Comparison of ENCODE assay signal across 25 cellular contexts in genomic region chr17:62854026-62854425, GRCh38. TPM values are rescaled to one million over a fixed set of nuclear protein-coding genes. Genes with fewer than 3 reads are reported as not detected.
DNase-seq lines count a peak whose midpoint lies in the region; ATAC-seq and TF ChIP-seq lines count a peak whose summit lies in the region.
"Had no signal": no experiment of that assay in that cellular context is flagged by ENCODE, and none has a peak within 500 bp of the region (broad histone marks: within the 10 kb centered on the region; RNA-seq: fewer than 3 reads in every experiment).

No MANE protein-coding gene starts in this region.

- no peaks in the 10 kb centered on the region for H3K4me1 ChIP-seq in SK-N-SH (ENCODE audit: control insufficient read depth in 1 of 2, insufficient read depth in 2 of 2, low read depth in 1 of 2, low read length in 1 of 2)
- H3K4me1 ChIP-seq in trophoblast cell (ENCODE audit: control insufficient read depth in 1 of 2, insufficient read depth in 2 of 2, low read length in 2 of 2), result peaks cover 8 to 12% of the 10 kb centered on the region in 2 experiments
- H3K4me1 ChIP-seq: BLaER1 treated with 17β-estradiol and CSF1 and Interleukin-3, amounts not matched to agents 10 nM and 100 nM had no signal

- no peak overlapping the region for H2AK5ac ChIP-seq in trophoblast cell (ENCODE audit: low read length)

- no peak overlapping the region for H2BK12ac ChIP-seq in trophoblast cell (ENCODE audit: low read length)

- H4K8ac ChIP-seq in trophoblast cell (ENCODE audit: low read depth, low read length), result no peak overlapping the region

- H3K9ac ChIP-seq in SK-N-SH (no peak overlapping the region), trophoblast cell (ENCODE audit: low read length) (no peak overlapping the region)
- H3K9ac ChIP-seq: BLaER1 treated with 17β-estradiol and CSF1 and Interleukin-3, amounts not matched to agents 10 nM and 100 nM had no signal

- no peak overlapping the region for H2BK120ac ChIP-seq in trophoblast cell (ENCODE audit: insufficient read depth, low read length, poor library complexity)

- no peaks in the 10 kb centered on the region for H3F3A ChIP-seq in SK-N-SH (replicated peaks; ENCODE audit: insufficient read depth)

- no peak overlapping the region for H2AFZ ChIP-seq in SK-N-SH (ENCODE audit: low read depth)
- no peak overlapping the region for H2AFZ ChIP-seq in trophoblast cell (ENCODE audit: insufficient read depth, low read length, poor library complexity)

- H3K27me3 ChIP-seq in SK-N-SH (ENCODE audit: insufficient read depth) (no peaks in the 10 kb centered on the region), trophoblast cell (ENCODE audit: insufficient read depth, low read length) (no peaks in the 10 kb centered on the region)
- H3K27me3 ChIP-seq: BLaER1 treated with 17β-estradiol and CSF1 and Interleukin-3, amounts not matched to agents 10 nM and 100 nM had no signal

- H3K27ac ChIP-seq in SK-N-SH (ENCODE audit: low read depth in 2 of 2, low read length in 1 of 2) (no peak overlapping the region), trophoblast cell (ENCODE audit: low read depth, low read length) (no peak overlapping the region)
- H3K27ac ChIP-seq: BLaER1 treated with 17β-estradiol and CSF1 and Interleukin-3, amounts not matched to agents 10 nM and 100 nM had no signal

- no peak overlapping the region for H3K4ac ChIP-seq in trophoblast cell (ENCODE audit: low read depth, low read length)

- no peak for ATAC-seq in GM18520 (IDR thresholded peaks at IDR 0.05; ENCODE audit: unreplicated experiment)
- no peak for ATAC-seq in left colon
- ATAC-seq: HepG2, PC-3 had no signal

- H3K9me3 ChIP-seq in SK-N-SH (no peaks in the 10 kb centered on the region), trophoblast cell (ENCODE audit: insufficient read depth, low read depth, low read length) (no peaks in the 10 kb centered on the region)
- H3K9me3 ChIP-seq: BLaER1 treated with 17β-estradiol and CSF1 and Interleukin-3, amounts not matched to agents 10 nM and 100 nM had no signal

- H3K23ac ChIP-seq in trophoblast cell (ENCODE audit: low read length), result no peak overlapping the region

- H4K91ac ChIP-seq in trophoblast cell (ENCODE audit: low read depth, low read length), result no peak overlapping the region

- TF ChIP-seq EP300 in SK-N-SH (IDR thresholded peaks at IDR 0.05; ENCODE audit: borderline replicate concordance in 1 of 2, low read depth in 1 of 2, low read length in 1 of 2), result no peak

- H4K12ac ChIP-seq in trophoblast cell (ENCODE audit: low read depth, low read length), result no peak overlapping the region

- H2BK5ac ChIP-seq in trophoblast cell (ENCODE audit: low read depth, low read length, poor library complexity), result no peak overlapping the region

- no peaks in the 10 kb centered on the region for H3K9me2 ChIP-seq in SK-N-SH

- H3K18ac ChIP-seq in trophoblast cell (ENCODE audit: low read length), result no peak overlapping the region

- CTCF ChIA-PET in SK-N-SH (lab: Yijun Ruan, JAX), result no interaction called here

- TF ChIP-seq RAD21 in SK-N-SH (IDR thresholded peaks at IDR 0.05; ENCODE audit: low read length), result no peak

- H3K14ac ChIP-seq in trophoblast cell (ENCODE audit: low read length), result no peak overlapping the region

- POLR2A ChIA-PET in SK-N-SH (lab: Yijun Ruan, JAX), result no interaction called here

- TF ChIP-seq CTCF in SK-N-SH (IDR thresholded peaks at IDR 0.05), result no peak

- H4K20me1 ChIP-seq in SK-N-SH (ENCODE audit: insufficient read depth), result no peaks in the 10 kb centered on the region
- H4K20me1 ChIP-seq: BLaER1 treated with 17β-estradiol and CSF1 and Interleukin-3, amounts not matched to agents 10 nM and 100 nM had no signal

- H3K4me2 ChIP-seq in SK-N-SH (no peak overlapping the region), trophoblast cell (ENCODE audit: low read length) (no peak overlapping the region)
- H3K4me2 ChIP-seq: BLaER1 treated with 17β-estradiol and CSF1 and Interleukin-3, amounts not matched to agents 10 nM and 100 nM had no signal

- H3K36me3 ChIP-seq in SK-N-SH (replicated peaks in 1 of 2; ENCODE audit: control insufficient read depth in 1 of 2, insufficient read depth in 2 of 2, low read length in 1 of 2) (no peaks in the 10 kb centered on the region), trophoblast cell (ENCODE audit: control insufficient read depth in 1 of 2, insufficient read depth in 2 of 2, low read length in 2 of 2) (no peaks in the 10 kb centered on the region)
- H3K36me3 ChIP-seq: BLaER1 treated with 17β-estradiol and CSF1 and Interleukin-3, amounts not matched to agents 10 nM and 100 nM had no signal

- DNase-seq in AG08395 (ENCODE audit: low spot score) (peak; percentile 29), GM04503 (ENCODE audit: low read depth) (peak; percentile 36), SK-N-SH (no peak), fibroblast of gingiva (ENCODE audit: low read depth) (peak; percentile 86), trophoblast cell (no peak), left colon (no peak)
- DNase-seq in stimulated activated CD4-positive, alpha-beta T cell treated with anti-CD3 and anti-CD28 coated beads, Interleukin-1b, Interleukin-23, amount 100 ng/mL, for 48 hours, result no peak
- DNase-seq: 8988T; ACHN; CD4-positive, alpha-beta T cell; EL; GF-D8; Kasumi-1; MV-4-11; NCI-H1105 treated with DMSO at 0.1 percent for 48 hours; NCI-H146; NCI-H1930; NCI-H2107; NCI-H446; NCI-H524 treated with DMSO at 0.1 percent for 48 hours; NCI-H774; PC-3 had no signal

- H3K79me1 ChIP-seq in trophoblast cell (ENCODE audit: low read length), result peaks cover 8% of the 10 kb centered on the region

- WGBS in SK-N-SH (ENCODE audit: low lambda C conversion rate), result 46% methylated on average over 4 of the region's 4 CpGs
- no CpG with 5 or more reads among the region's 4 CpGs for WGBS in trophoblast cell (ENCODE audit: extremely low coverage, insufficient coverage, insufficient read length)

- intact Hi-C loops in left colon (cut with DNase I, micrococcal nuclease), result no loop called here

- H3K79me2 ChIP-seq in SK-N-SH (ENCODE audit: insufficient read depth) (no peaks in the 10 kb centered on the region), trophoblast cell (ENCODE audit: control insufficient read depth, insufficient read depth, low read length, poor library complexity) (no peaks in the 10 kb centered on the region)

- H3K4me3 ChIP-seq in SK-N-SH (ENCODE audit: low read depth in 2 of 2, low read length in 1 of 2), result no peak overlapping the region
- no peak overlapping the region for H3K4me3 ChIP-seq in trophoblast cell (ENCODE audit: low read depth, low read length)
- H3K4me3 ChIP-seq: BLaER1 treated with 17β-estradiol and CSF1 and Interleukin-3, amounts not matched to agents 10 nM and 100 nM had no signal

TF ChIP-seq in SK-N-SH, 30 proteins besides CTCF, POLR2A, EP300 and RAD21:
- TF ChIP-seq MEF2A (IDR thresholded peaks at IDR 0.05; ENCODE audit: borderline replicate concordance, low read depth) (0 out of 2 replicates have a peak, but pooled peaks have one; percentile 32), ZBTB33 (IDR thresholded peaks at IDR 0.05; ENCODE audit: borderline replicate concordance, low read depth) (no peak)

RNA-seq across cellular contexts. Expression of gene MARCHF10, which starts 45.9 kb away (rescaled TPM):
- 0.05 and 0.16 TPM in 2 replicates for polyA plus RNA-seq in SK-N-SH (2012; rRNA removed)
- 0.21 and 0.30 TPM in 2 replicates for polyA plus RNA-seq in SK-N-SH (2012; cell fraction: cytosol; rRNA removed)
- 0.76 and 1.2 TPM in 2 replicates for polyA plus RNA-seq in SK-N-SH (2012; cell fraction: nucleus; rRNA removed)
- polyA plus RNA-seq in trophoblast cell (2013), result 0.62 and 0.69 TPM in 2 replicates
- not detected for total RNA-seq in left colon
- total RNA-seq: CD4-positive, alpha-beta T cell; HepG2; PC-3 had no signal
- polyA plus RNA-seq: HepG2 had no signal

Comparison
In these comparisons a context has a peak if more than half of its experiments do, and no peak if none do; other contexts are left out.
1. DNase-seq: peak in AG08395 (single experiment), GM04503 (single experiment) and fibroblast of gingiva (single experiment); none in SK-N-SH (single experiment), trophoblast cell (0 of 2), stimulated activated CD4-positive, alpha-beta T cell treated with anti-CD3 and anti-CD28 coated beads, Interleukin-1b, Interleukin-23, amount 100 ng/mL, for 48 hours (single experiment) and left colon (0 of 2).